10 cellular contexts compared by ENCODE assay signal in genomic region chr2:68807821-68808266, GRCh38.
DNase-seq lines count a peak whose midpoint lies in the region; ATAC-seq, FAIRE-seq and TF ChIP-seq lines count a peak whose summit lies in the region.
"Had no signal": no experiment of that assay in that cellular context is flagged by ENCODE, and none has a peak within 500 bp of the region (broad histone marks: within the 10 kb centered on the region; RNA-seq: fewer than 3 reads in every experiment).

No MANE protein-coding gene starts in this region.

- no peak overlapping the region for H4K91ac ChIP-seq in mesenchymal stem cell (ENCODE audit: low read length)

- no peak overlapping the region for H2AFZ ChIP-seq in mesenchymal stem cell (ENCODE audit: low read depth, low read length)

- DNase-seq in M059J (ENCODE audit: low read depth) (peak; percentile 47), bronchial epithelial cell (ENCODE audit: low read depth) (peak; percentile 96), mesenchymal stem cell (peak; percentile 51), NCI-H82 (lab: John Stamatoyannopoulos, UW) (no peak)
- no peak for DNase-seq in stimulated activated CD4-positive, alpha-beta T cell treated with anti-CD3 and anti-CD28 coated beads, Interleukin-15, amount 100 ng/mL, for 24 hours
- DNase-seq: ovary; stimulated activated naive CD4-positive, alpha-beta T cell had no signal

- H2BK5ac ChIP-seq in mesenchymal stem cell (ENCODE audit: low read depth, low read length, poor library complexity, severe bottlenecking) = no peak overlapping the region

- H3K36me3 ChIP-seq in BLaER1 treated with 17β-estradiol and CSF1 and Interleukin-3, amounts not matched to agents 10 nM and 100 nM = peaks cover 82 to 100% (median 89%) of the 10 kb centered on the region in 11 experiments
- H3K36me3 ChIP-seq in bronchial epithelial cell (ENCODE audit: control insufficient read depth, insufficient read depth, low read length) = no peaks in the 10 kb centered on the region
- H3K36me3 ChIP-seq in mesenchymal stem cell (ENCODE audit: control insufficient read depth in 1 of 2, insufficient read depth in 2 of 2, low read depth in 1 of 2, low read length in 2 of 2) = no peaks in the 10 kb centered on the region
- H3K36me3 ChIP-seq: ovary had no signal

- no peak overlapping the region for H3K23ac ChIP-seq in mesenchymal stem cell (ENCODE audit: low read length in 2 of 2)

- no peaks in the 10 kb centered on the region for H4K20me1 ChIP-seq in BLaER1 treated with 17β-estradiol and CSF1 and Interleukin-3, amounts not matched to agents 10 nM and 100 nM

- H3K14ac ChIP-seq in mesenchymal stem cell (ENCODE audit: low read length in 2 of 2) = no peak overlapping the region

- H3K18ac ChIP-seq in mesenchymal stem cell (ENCODE audit: low read depth in 1 of 2, low read length in 2 of 2) = no peak overlapping the region

- no peak overlapping the region for H4K8ac ChIP-seq in mesenchymal stem cell (ENCODE audit: low read length)

- H2BK120ac ChIP-seq in mesenchymal stem cell (ENCODE audit: low read depth, low read length) = no peak overlapping the region

- H3K4me1 ChIP-seq in BLaER1 treated with 17β-estradiol and CSF1 and Interleukin-3, amounts not matched to agents 10 nM and 100 nM = peaks cover 83 to 98% (median 89%) of the 10 kb centered on the region in 10 experiments
- no peaks in the 10 kb centered on the region for H3K4me1 ChIP-seq in mesenchymal stem cell (ENCODE audit: control insufficient read depth, insufficient read depth, low read depth, low read length)

- H3K9me3 ChIP-seq in BLaER1 treated with 17β-estradiol and CSF1 and Interleukin-3, amounts not matched to agents 10 nM and 100 nM (replicated peaks in 1 of 11) = no peaks in the 10 kb centered on the region
- no peaks in the 10 kb centered on the region for H3K9me3 ChIP-seq in mesenchymal stem cell (ENCODE audit: control insufficient read depth, low read length)
- H3K9me3 ChIP-seq: ovary had no signal

- H3K4ac ChIP-seq in mesenchymal stem cell (ENCODE audit: low read depth in 1 of 2, low read length in 2 of 2) = no peak overlapping the region

- ATAC-seq in HG03460 (IDR thresholded peaks at IDR 0.05; ENCODE audit: unreplicated experiment) (no peak), HG02938 (IDR thresholded peaks at IDR 0.05; ENCODE audit: unreplicated experiment) (no peak)

- H2BK12ac ChIP-seq in mesenchymal stem cell (ENCODE audit: low read length in 2 of 2) = no peak overlapping the region

- no peaks in the 10 kb centered on the region for H3K27me3 ChIP-seq in BLaER1 treated with 17β-estradiol and CSF1 and Interleukin-3, amounts not matched to agents 10 nM and 100 nM
- H3K27me3 ChIP-seq in bronchial epithelial cell (ENCODE audit: control insufficient read depth, insufficient read depth, low read length) = no peaks in the 10 kb centered on the region
- H3K27me3 ChIP-seq in mesenchymal stem cell (ENCODE audit: control insufficient read depth in 1 of 2, insufficient read depth in 1 of 2, low read length in 2 of 2) = peaks cover 5 to 33% of the 10 kb centered on the region in 2 experiments
- H3K27me3 ChIP-seq: ovary had no signal

- H3K9ac ChIP-seq in BLaER1 treated with 17β-estradiol and CSF1 and Interleukin-3, amounts not matched to agents 10 nM and 100 nM = peak overlapping the region; percentile 7 to 88 (median 69); a peak in 17 of 22 replicates
- no peak overlapping the region for H3K9ac ChIP-seq in mesenchymal stem cell (ENCODE audit: low read length)

- peak overlapping the region; percentile 75 to 95 (median 88) for H3K4me2 ChIP-seq in BLaER1 treated with 17β-estradiol and CSF1 and Interleukin-3, amounts not matched to agents 10 nM and 100 nM
- H3K4me2 ChIP-seq in mesenchymal stem cell (ENCODE audit: low read length, poor library complexity, severe bottlenecking) = no peak overlapping the region

- 58% methylated on average over 6 of the region's 6 CpGs for WGBS in mesenchymal stem cell

- no peaks in the 10 kb centered on the region for H3K79me1 ChIP-seq in mesenchymal stem cell (replicated peaks; ENCODE audit: low read length, poor library complexity, severe bottlenecking)

- H2BK15ac ChIP-seq in mesenchymal stem cell (ENCODE audit: low read depth, poor library complexity, severe bottlenecking) = no peak overlapping the region

- no peak overlapping the region for H2AK5ac ChIP-seq in mesenchymal stem cell (ENCODE audit: low read length, severe bottlenecking)

- FAIRE-seq in bronchial epithelial cell (lab: Jason Lieb, UNC) = no peak

- TF ChIP-seq CTCF in bronchial epithelial cell (IDR thresholded peaks at IDR 0.05; ENCODE audit: insufficient read depth, low read length, severe bottlenecking) = no peak

- peak overlapping the region in 7 of 10 experiments; percentile 0 to 37 (median 23); a peak in 11 of 20 replicates for H3K4me3 ChIP-seq in BLaER1 treated with 17β-estradiol and CSF1 and Interleukin-3, amounts not matched to agents 10 nM and 100 nM
- H3K4me3 ChIP-seq in bronchial epithelial cell (ENCODE audit: low read depth, low read length) = no peak overlapping the region
- no peak overlapping the region for H3K4me3 ChIP-seq in mesenchymal stem cell (ENCODE audit: insufficient read depth in 1 of 2, low read depth in 1 of 2, low read length in 2 of 2)
- H3K4me3 ChIP-seq: ovary had no signal

- H3K27ac ChIP-seq in BLaER1 treated with 17β-estradiol and CSF1 and Interleukin-3, amounts not matched to agents 10 nM and 100 nM = peak overlapping the region; percentile 6 to 98 (median 84); a peak in 21 of 22 replicates
- no peak overlapping the region for H3K27ac ChIP-seq in mesenchymal stem cell (ENCODE audit: low read length, poor library complexity, severe bottlenecking)
- H3K27ac ChIP-seq: ovary had no signal

Comparison
In these comparisons a context has a peak if more than half of its experiments do, and no peak if none do; other contexts are left out.
1. H3K4me3 ChIP-seq: peak in BLaER1 treated with 17β-estradiol and CSF1 and Interleukin-3, amounts not matched to agents 10 nM and 100 nM (7 of 10); none in bronchial epithelial cell (single experiment) and mesenchymal stem cell (0 of 2).
2. DNase-seq: peak in M059J (single experiment), bronchial epithelial cell (single experiment) and mesenchymal stem cell (single experiment); none in NCI-H82 (single experiment) and stimulated activated CD4-positive, alpha-beta T cell treated with anti-CD3 and anti-CD28 coated beads, Interleukin-15, amount 100 ng/mL, for 24 hours (single experiment).